Comparison of ENCODE assay signal across 21 cellular contexts in genomic region chr20:40197744-40198143, GRCh38.
DNase-seq lines count a peak whose midpoint lies in the region; ATAC-seq and TF ChIP-seq lines count a peak whose summit lies in the region.
"Had no signal": no experiment of that assay in that cellular context is flagged by ENCODE, and none has a peak within 500 bp of the region (broad histone marks: within the 10 kb centered on the region; RNA-seq: fewer than 3 reads in every experiment).

No MANE protein-coding gene starts in this region.

- H3K4me1 ChIP-seq in colonic mucosa = no peaks in the 10 kb centered on the region
- H3K4me1 ChIP-seq: BE2C, HAP-1, thyroid gland had no signal

- H3K4me3 ChIP-seq in astrocyte of the spinal cord (ENCODE audit: low read depth, low read length) = no peak overlapping the region
- H3K4me3 ChIP-seq in colonic mucosa = no peak overlapping the region
- H3K4me3 ChIP-seq: HAP-1, thyroid gland had no signal

- no peak for ATAC-seq in stimulated activated effector memory CD8-positive, alpha-beta T cell treated with anti-CD3 and anti-CD28 coated beads, Interleukin-12 subunit alpha, Interleukin-12 subunit beta, amount 100 ng/mL, for 72 hours
- ATAC-seq: activated CD8-positive, alpha-beta T cell treated with anti-CD3 and anti-CD28 coated beads, Interleukin-2, amount 10 ng/mL, durations not matched to agents 7 days and 5 days; activated naive CD8-positive, alpha-beta T cell treated with anti-CD3 and anti-CD28 coated beads, Interleukin-2, amount 50 U/mL, for 24 hours; activated T-cell treated with anti-CD3 and anti-CD28 coated beads, Interleukin-2, amount 50 U/mL, for 72 hours had no signal

- H3K9ac ChIP-seq in colonic mucosa (ENCODE audit: low read depth in 2 of 2, low read length in 2 of 2) = no peak overlapping the region

- H3K27me3 ChIP-seq in colonic mucosa = no peaks in the 10 kb centered on the region
- H3K27me3 ChIP-seq: BE2C, thyroid gland had no signal

- TF ChIP-seq CTCF in astrocyte of the spinal cord (IDR thresholded peaks at IDR 0.05; ENCODE audit: low read depth, low read length) = no peak
- TF ChIP-seq CTCF in colonic mucosa (IDR thresholded peaks at IDR 0.05) = no peak
- no peak for TF ChIP-seq CTCF in GM13977 (IDR thresholded peaks at IDR 0.05; ENCODE audit: extremely low read depth, insufficient read depth, missing control alignments)

- DNase-seq in H4 (ENCODE audit: low spot score) (peak; percentile 6), astrocyte of the spinal cord (ENCODE audit: low read depth, low spot score) (peak; percentile 45), iPS-NIHi7 (ENCODE audit: extremely low spot score) (peak; percentile 19), smooth muscle cell of the brain vasculature (ENCODE audit: low read depth, low spot score) (peak; percentile 37), colonic mucosa (no peak), GM13977 (ENCODE audit: low spot score) (no peak), COLO829 (ENCODE audit: low spot score) (no peak)
- DNase-seq in stimulated activated effector memory CD8-positive, alpha-beta T cell treated with anti-CD3 and anti-CD28 coated beads, Interleukin-12 subunit alpha, Interleukin-12 subunit beta, amount 100 ng/mL, for 72 hours (ENCODE audit: low spot score in 2 of 2) = no peak
- DNase-seq: activated CD8-positive, alpha-beta T cell treated with anti-CD3 and anti-CD28 coated beads, Interleukin-2, amount 10 ng/mL, durations not matched to agents 7 days and 5 days; activated naive CD8-positive, alpha-beta T cell treated with anti-CD3 and anti-CD28 coated beads, Interleukin-2, amount 50 U/mL, for 24 hours; activated T-cell treated with anti-CD3 and anti-CD28 coated beads, Interleukin-2, amount 50 U/mL, for 72 hours; BE2C; glutamatergic neuron; midbrain; NCI-H2081 treated with DMSO at 0.1 percent for 48 hours; NCI-H69; nucleus accumbens; stimulated activated CD4-positive, alpha-beta T cell treated with anti-CD3 and anti-CD28 coated beads, Interleukin-4, amount 100 ng/mL, for 4 hours; thyroid gland had no signal

- H3K9me3 Mint-ChIP-seq in stimulated activated effector memory CD8-positive, alpha-beta T cell treated with anti-CD3 and anti-CD28 coated beads, Interleukin-12 subunit alpha, Interleukin-12 subunit beta, amount 100 ng/mL, for 72 hours = no peaks in the 10 kb centered on the region
- H3K9me3 Mint-ChIP-seq: activated naive CD8-positive, alpha-beta T cell treated with anti-CD3 and anti-CD28 coated beads, Interleukin-2, amount 50 U/mL, for 24 hours had no signal

- intact Hi-C loops in colonic mucosa (cut with DNase I) = no loop called here

- no peaks in the 10 kb centered on the region for H3K4me1 Mint-ChIP-seq in stimulated activated effector memory CD8-positive, alpha-beta T cell treated with anti-CD3 and anti-CD28 coated beads, Interleukin-12 subunit alpha, Interleukin-12 subunit beta, amount 100 ng/mL, for 72 hours
- H3K4me1 Mint-ChIP-seq: activated naive CD8-positive, alpha-beta T cell treated with anti-CD3 and anti-CD28 coated beads, Interleukin-2, amount 50 U/mL, for 24 hours had no signal

- H3K4me3 Mint-ChIP-seq in stimulated activated effector memory CD8-positive, alpha-beta T cell treated with anti-CD3 and anti-CD28 coated beads, Interleukin-12 subunit alpha, Interleukin-12 subunit beta, amount 100 ng/mL, for 72 hours = no peak overlapping the region
- H3K4me3 Mint-ChIP-seq: activated CD8-positive, alpha-beta T cell treated with anti-CD3 and anti-CD28 coated beads, Interleukin-2, amount 10 ng/mL, durations not matched to agents 7 days and 5 days; activated naive CD8-positive, alpha-beta T cell treated with anti-CD3 and anti-CD28 coated beads, Interleukin-2, amount 50 U/mL, for 24 hours; activated T-cell treated with anti-CD3 and anti-CD28 coated beads, Interleukin-2, amount 50 U/mL, for 72 hours had no signal

- in situ Hi-C loops in astrocyte of the spinal cord (cut with HindIII; ENCODE audit: low sequenced_read_pairs) = no loop called here
- in situ Hi-C loops in GM13977 (cut with MboI; ENCODE audit: low pct_unique_long_range_greater_than_20kb, low sequenced_read_pairs, unreplicated experiment) = no loop called here

- no peaks in the 10 kb centered on the region for H3K9me3 ChIP-seq in colonic mucosa
- H3K9me3 ChIP-seq: BE2C, HAP-1, thyroid gland had no signal

- H3K36me3 ChIP-seq in colonic mucosa = no peaks in the 10 kb centered on the region
- H3K36me3 ChIP-seq: BE2C, HAP-1, thyroid gland had no signal

- H3K27ac Mint-ChIP-seq in stimulated activated effector memory CD8-positive, alpha-beta T cell treated with anti-CD3 and anti-CD28 coated beads, Interleukin-12 subunit alpha, Interleukin-12 subunit beta, amount 100 ng/mL, for 72 hours = no peak overlapping the region
- H3K27ac Mint-ChIP-seq: activated CD8-positive, alpha-beta T cell treated with anti-CD3 and anti-CD28 coated beads, Interleukin-2, amount 10 ng/mL, durations not matched to agents 7 days and 5 days; activated naive CD8-positive, alpha-beta T cell treated with anti-CD3 and anti-CD28 coated beads, Interleukin-2, amount 50 U/mL, for 24 hours; activated T-cell treated with anti-CD3 and anti-CD28 coated beads, Interleukin-2, amount 50 U/mL, for 72 hours had no signal

- no peak overlapping the region for H3K27ac ChIP-seq in colonic mucosa
- H3K27ac ChIP-seq: epithelial cell of prostate, thyroid gland had no signal

- no peaks in the 10 kb centered on the region for H3K36me3 Mint-ChIP-seq in stimulated activated effector memory CD8-positive, alpha-beta T cell treated with anti-CD3 and anti-CD28 coated beads, Interleukin-12 subunit alpha, Interleukin-12 subunit beta, amount 100 ng/mL, for 72 hours

Comparison
In these comparisons a context has a peak if more than half of its experiments do, and no peak if none do; other contexts are left out.
1. DNase-seq: peak in H4 (single experiment), astrocyte of the spinal cord (single experiment), iPS-NIHi7 (single experiment) and smooth muscle cell of the brain vasculature (single experiment); none in stimulated activated effector memory CD8-positive, alpha-beta T cell treated with anti-CD3 and anti-CD28 coated beads, Interleukin-12 subunit alpha, Interleukin-12 subunit beta, amount 100 ng/mL, for 72 hours (0 of 2), colonic mucosa (single experiment), GM13977 (single experiment) and COLO829 (single experiment).